8 cellular contexts compared by ENCODE assay signal in genomic region chr9:109192732-109193361, GRCh38. TPM values are rescaled to one million over a fixed set of nuclear protein-coding genes. Genes with fewer than 3 reads are reported as not detected.
DNase-seq lines count a peak whose midpoint lies in the region; ATAC-seq and TF ChIP-seq lines count a peak whose summit lies in the region.

No MANE protein-coding gene starts in this region.

- H3K36me3 Mint-ChIP-seq in glutamatergic neuron (ENCODE audit: unreplicated experiment): no peaks in the 10 kb centered on the region

- H3K27ac ChIP-seq in RWPE1: no peak overlapping the region

- no peak for ATAC-seq in GM19463 (IDR thresholded peaks at IDR 0.05; ENCODE audit: unreplicated experiment)
- no peak for ATAC-seq in HG03521 (IDR thresholded peaks at IDR 0.05; ENCODE audit: unreplicated experiment)
- ATAC-seq in HG03460 (IDR thresholded peaks at IDR 0.05; ENCODE audit: unreplicated experiment): no peak

- H3K9me3 Mint-ChIP-seq in glutamatergic neuron (ENCODE audit: unreplicated experiment): peaks cover 6% of the 10 kb centered on the region

- POLR2A ChIA-PET in RWPE1 (lab: Yijun Ruan, JAX; ENCODE audit: low non-redundant PET): no interaction called here

- no peak overlapping the region for H3K4me3 Mint-ChIP-seq in glutamatergic neuron (ENCODE audit: unreplicated experiment)

- peak; percentile 17 for TF ChIP-seq CTCF in GM13976 (IDR thresholded peaks at IDR 0.05; ENCODE audit: borderline replicate concordance, control extremely low read depth, extremely low read depth, insufficient read depth, missing control alignments)
- TF ChIP-seq CTCF in RWPE1 (conservative IDR thresholded peaks at IDR 0.05; ENCODE audit: low read depth): peak; percentile 32
- TF ChIP-seq CTCF in glutamatergic neuron (IDR thresholded peaks at IDR 0.05; ENCODE audit: partially characterized antibody, unreplicated experiment): no peak

- in situ Hi-C loops in GM13976 (cut with MboI; ENCODE audit: low sequenced_read_pairs, unreplicated experiment): no loop called here

- CTCF ChIA-PET in RWPE1 (lab: Yijun Ruan, JAX): no interaction called here

- H3K27me3 Mint-ChIP-seq in glutamatergic neuron (ENCODE audit: unreplicated experiment): peaks cover 3% of the 10 kb centered on the region

- peaks cover 29% of the 10 kb centered on the region for H3K4me1 Mint-ChIP-seq in glutamatergic neuron (ENCODE audit: low read depth, unreplicated experiment)

- peak; percentile 11 for DNase-seq in A172 (ENCODE audit: low spot score)
- DNase-seq in GM13976 (ENCODE audit: low spot score): peak; percentile 36
- no peak for DNase-seq in RWPE1 (ENCODE audit: low spot score)
- peak; percentile 55 for DNase-seq in glutamatergic neuron
- no peak for DNase-seq in hippocampal formation (lab: John Stamatoyannopoulos, UW)

- H3K27ac Mint-ChIP-seq in glutamatergic neuron (ENCODE audit: unreplicated experiment): peak overlapping the region; percentile 98

RNA-seq across cellular contexts. Expression of gene FRRS1L, which starts 25.8 kb away (rescaled TPM):
- not detected in 2 replicates for total RNA-seq in A172 (2014; rRNA removed; shearing (Covaris generic))
- total RNA-seq in glutamatergic neuron (ENCODE audit: unreplicated experiment): 4.4 TPM

Comparison
In these comparisons a context has a peak if more than half of its experiments do, and no peak if none do; other contexts are left out.
1. DNase-seq: peak in A172 (single experiment), GM13976 (single experiment) and glutamatergic neuron (single experiment); none in RWPE1 (single experiment) and hippocampal formation (0 of 2).